In genomic region chr6:3356824-3357420, GRCh38 we compare ENCODE assay signal across 9 cellular contexts.
A peak's percentile ranks its signal among the peaks of the same experiment; 100 is the strongest.
DNase-seq lines count a peak whose midpoint lies in the region; ATAC-seq and TF ChIP-seq lines count a peak whose summit lies in the region.
"Had no signal": no experiment of that assay in that cellular context is flagged by ENCODE, and none has a peak within 500 bp of the region (broad histone marks: within the 10 kb centered on the region; RNA-seq: fewer than 3 reads in every experiment).

No MANE protein-coding gene starts in this region.

- H3K9me3 Mint-ChIP-seq in IgD-negative memory B cell, result no peaks in the 10 kb centered on the region
- H3K9me3 Mint-ChIP-seq in dendritic cell treated with granulocyte-macrophage colony-stimulating factor and Interleukin-4, amounts not matched to agents 40 ng/mL and 50 ng/mL, for 4 days, result no peaks in the 10 kb centered on the region
- H3K9me3 Mint-ChIP-seq in naive thymus-derived CD4-positive, alpha-beta T cell, result peaks cover 0 to 6% (median 0%) of the 10 kb centered on the region in 11 donors

- no peak for TF ChIP-seq CTCF in A673 (conservative IDR thresholded peaks at IDR 0.05; ENCODE audit: low read depth, low read length)

- intact Hi-C loops in A673 (cut with micrococcal nuclease; ENCODE audit: unreplicated experiment), result no loop called here
- intact Hi-C loops in dendritic cell treated with granulocyte-macrophage colony-stimulating factor and Interleukin-4, amounts not matched to agents 40 ng/mL and 50 ng/mL, for 4 days (cut with micrococcal nuclease), result loop anchor here (1.0 kb wide), 1 partner anchor 10 kb away; no protein-coding TSS in a partner anchor
- intact Hi-C loops in naive thymus-derived CD4-positive, alpha-beta T cell (cut with micrococcal nuclease), result loop anchor here (1.0 to 5.0 kb wide), 13 partner anchors 14 to 1420 kb away; partner anchors contain the start of genes BPHL (in 1 of the 2), CDYL (in 1 of the 2), ECI2 (in 1 of the 2) and FAM50B (in 1 of the 2)

- ATAC-seq in naive thymus-derived CD4-positive, alpha-beta T cell, result no peak

- H3K36me3 ChIP-seq in A673 (ENCODE audit: insufficient read depth, low read length, poor library complexity, severe bottlenecking), result no peaks in the 10 kb centered on the region
- no peaks in the 10 kb centered on the region for H3K36me3 ChIP-seq in naive thymus-derived CD4-positive, alpha-beta T cell (ENCODE audit: control insufficient read depth in 2 of 3, insufficient read depth in 3 of 3, low read length in 3 of 3)

- H3K36me3 Mint-ChIP-seq in IgD-negative memory B cell, result no peaks in the 10 kb centered on the region
- H3K36me3 Mint-ChIP-seq in dendritic cell treated with granulocyte-macrophage colony-stimulating factor and Interleukin-4, amounts not matched to agents 40 ng/mL and 50 ng/mL, for 4 days (ENCODE audit: low read depth), result no peaks in the 10 kb centered on the region
- H3K36me3 Mint-ChIP-seq in naive thymus-derived CD4-positive, alpha-beta T cell, result peaks cover 0 to 4% (median 0%) of the 10 kb centered on the region in 5 donors

- no peak for DNase-seq in A673 (ENCODE audit: low spot score)
- DNase-seq in naive thymus-derived CD4-positive, alpha-beta T cell, result no peak
- DNase-seq in HUDEP-2 (lab: John Stamatoyannopoulos, UW; ENCODE audit: unreplicated experiment in 76 of 76), result no peak
- DNase-seq in NCI-H1092 (lab: John Stamatoyannopoulos, UW), result no peak
- DNase-seq in UCSD-AML1 (lab: John Stamatoyannopoulos, UW; ENCODE audit: unreplicated experiment), result no peak
- DNase-seq in G401 (ENCODE audit: low spot score), result no peak

- POLR2A ChIA-PET in A673 (lab: Charles Lee; ENCODE audit: low non-redundant PET), result interaction anchor here (0.7 kb wide), 1 partner anchor 1904 kb away, joined by 3 read pairs; the partner anchor contains the start of gene LYRM4
- POLR2A ChIA-PET in naive thymus-derived CD4-positive, alpha-beta T cell (lab: Charles Lee), result interaction anchor here (0.6 to 1.3 kb wide), 5 partner anchors 8 to 101 kb away, joined by 3 to 6 read pairs (median 3); no protein-coding TSS in a partner anchor

- H3K4me1 ChIP-seq in A673 (ENCODE audit: insufficient read depth, low read length, poor library complexity, severe bottlenecking), result peaks cover 40% of the 10 kb centered on the region
- peaks cover 7 to 27% of the 10 kb centered on the region in 2 donors for H3K4me1 ChIP-seq in naive thymus-derived CD4-positive, alpha-beta T cell (ENCODE audit: control insufficient read depth in 2 of 2, insufficient read depth in 2 of 2, low read length in 2 of 2)

- H3K9me3 ChIP-seq in A673 (ENCODE audit: low read depth, low read length, poor library complexity, severe bottlenecking), result no peaks in the 10 kb centered on the region
- no peaks in the 10 kb centered on the region for H3K9me3 ChIP-seq in naive thymus-derived CD4-positive, alpha-beta T cell (ENCODE audit: control insufficient read depth in 2 of 3, low read length in 3 of 3)

- H3K27ac ChIP-seq in A673 (ENCODE audit: low read depth, low read length, poor library complexity, severe bottlenecking), result peak overlapping the region; percentile 59
- peak overlapping the region; percentile 78 for H3K27ac ChIP-seq in naive thymus-derived CD4-positive, alpha-beta T cell (ENCODE audit: low read depth, low read length)
- H3K27ac ChIP-seq: HL-60 had no signal

- no TSS peak for BruUV-seq in A673 (replicated peaks; lab: Mats Ljungman, UMichigan)

- no peaks in the 10 kb centered on the region for H3K27me3 ChIP-seq in A673 (replicated peaks; ENCODE audit: insufficient read depth, low read depth, low read length, poor library complexity)
- no peaks in the 10 kb centered on the region for H3K27me3 ChIP-seq in naive thymus-derived CD4-positive, alpha-beta T cell (ENCODE audit: control insufficient read depth in 2 of 2, insufficient read depth in 2 of 2, low read length in 2 of 2)

- H3K4me3 Mint-ChIP-seq in IgD-negative memory B cell, result peak overlapping the region; percentile 89 to 97 (median 96)
- H3K4me3 Mint-ChIP-seq in dendritic cell treated with granulocyte-macrophage colony-stimulating factor and Interleukin-4, amounts not matched to agents 40 ng/mL and 50 ng/mL, for 4 days, result peak overlapping the region; percentile 72
- H3K4me3 Mint-ChIP-seq in naive thymus-derived CD4-positive, alpha-beta T cell, result peak overlapping the region; percentile 70 to 99 (median 88)

- H3K4me3 ChIP-seq in A673 (ENCODE audit: low read depth, low read length, poor library complexity, severe bottlenecking), result no peak overlapping the region
- H3K4me3 ChIP-seq in naive thymus-derived CD4-positive, alpha-beta T cell (ENCODE audit: low read length), result peak overlapping the region; percentile 65

- H3K4me1 Mint-ChIP-seq in IgD-negative memory B cell, result peaks cover 31 to 43% (median 38%) of the 10 kb centered on the region in 3 donors
- peaks cover 43% of the 10 kb centered on the region for H3K4me1 Mint-ChIP-seq in dendritic cell treated with granulocyte-macrophage colony-stimulating factor and Interleukin-4, amounts not matched to agents 40 ng/mL and 50 ng/mL, for 4 days (ENCODE audit: low read depth)
- H3K4me1 Mint-ChIP-seq in naive thymus-derived CD4-positive, alpha-beta T cell, result peaks cover 14 to 78% (median 57%) of the 10 kb centered on the region in 7 donors

- H3K27me3 Mint-ChIP-seq in IgD-negative memory B cell, result peaks cover 5% of the 10 kb centered on the region
- H3K27me3 Mint-ChIP-seq in dendritic cell treated with granulocyte-macrophage colony-stimulating factor and Interleukin-4, amounts not matched to agents 40 ng/mL and 50 ng/mL, for 4 days, result peaks cover 11% of the 10 kb centered on the region
- H3K27me3 Mint-ChIP-seq in naive thymus-derived CD4-positive, alpha-beta T cell, result peaks cover 0 to 43% (median 0%) of the 10 kb centered on the region in 5 donors

- H3K27ac Mint-ChIP-seq in IgD-negative memory B cell, result peak overlapping the region; percentile 58 to 98 (median 96)
- H3K27ac Mint-ChIP-seq in dendritic cell treated with granulocyte-macrophage colony-stimulating factor and Interleukin-4, amounts not matched to agents 40 ng/mL and 50 ng/mL, for 4 days, result peak overlapping the region; percentile 96
- H3K27ac Mint-ChIP-seq in naive thymus-derived CD4-positive, alpha-beta T cell, result peak overlapping the region in 8 of 9 donors; percentile 92 to 100 (median 98)

- CTCF ChIA-PET in A673 (lab: Charles Lee), result no interaction called here
- CTCF ChIA-PET in naive thymus-derived CD4-positive, alpha-beta T cell (lab: Charles Lee), result no interaction called here

- in situ Hi-C loops in G401 (cut with HindIII; ENCODE audit: low sequenced_read_pairs), result no loop called here
